ENCODE assay signal across 18 cellular contexts in genomic region chr7:24750441-24751055, GRCh38. TPM values are rescaled to one million over a fixed set of nuclear protein-coding genes. Genes with fewer than 3 reads are reported as not detected.
DNase-seq lines count a peak whose midpoint lies in the region; ATAC-seq and TF ChIP-seq lines count a peak whose summit lies in the region.
"Had no signal": no experiment of that assay in that cellular context is flagged by ENCODE, and none has a peak within 500 bp of the region (broad histone marks: within the 10 kb centered on the region; RNA-seq: fewer than 3 reads in every experiment).

No MANE protein-coding gene starts in this region.

- 100% methylated on average over 1 of the region's 3 CpGs; no CpG with 5 or more reads in 1 of the 2 experiments for WGBS in IMR-90 (ENCODE audit: extremely low coverage in 2 of 2, insufficient read length in 1 of 2), 2 experiments
- whole genome bisulfite sequencing in trophoblast cell (ENCODE audit: extremely low coverage, insufficient coverage, insufficient read length), result no CpG with 5 or more reads among the region's 3 CpGs

- CTCF ChIA-PET in IMR-90 (lab: Yijun Ruan, JAX), result no interaction called here

- no peak overlapping the region for H4K5ac ChIP-seq in IMR-90 (ENCODE audit: low read depth, low read length)

- H3K4ac ChIP-seq in IMR-90 (ENCODE audit: low read depth, low read length) (peak overlapping the region; percentile 19; the same call in 1 of the 2 replicates), trophoblast cell (ENCODE audit: low read depth, low read length) (no peak overlapping the region)

- H2AK9ac ChIP-seq in IMR-90 (replicated peaks; ENCODE audit: low read depth, low read length, poor library complexity), result no peak overlapping the region

- H3K18ac ChIP-seq in IMR-90 (ENCODE audit: low read depth, low read length), result no peak overlapping the region
- no peak overlapping the region for H3K18ac ChIP-seq in trophoblast cell (ENCODE audit: low read length)

- no peak for TF ChIP-seq RAD21 in IMR-90 (IDR thresholded peaks at IDR 0.05; ENCODE audit: low read length)

- no peaks in the 10 kb centered on the region for H3K79me2 ChIP-seq in trophoblast cell (ENCODE audit: control insufficient read depth, insufficient read depth, low read length, poor library complexity)

- H2BK12ac ChIP-seq in trophoblast cell (ENCODE audit: low read length), result no peak overlapping the region

- H3K9ac ChIP-seq in IMR-90 (ENCODE audit: low read depth, low read length) (no peak overlapping the region), trophoblast cell (ENCODE audit: low read length) (no peak overlapping the region)
- H3K9ac ChIP-seq: BLaER1 treated with 17β-estradiol and CSF1 and Interleukin-3, amounts not matched to agents 10 nM and 100 nM; KMS-11 had no signal

- intact Hi-C loops in IMR-90 (cut with micrococcal nuclease), result no loop called here

- H3K4me2 ChIP-seq in IMR-90 (ENCODE audit: low read depth, low read length) (no peak overlapping the region), trophoblast cell (ENCODE audit: low read length) (no peak overlapping the region)
- H3K4me2 ChIP-seq: BLaER1 treated with 17β-estradiol and CSF1 and Interleukin-3, amounts not matched to agents 10 nM and 100 nM; KMS-11 had no signal

- H3K36me3 ChIP-seq in IMR-90 (ENCODE audit: control insufficient read depth, insufficient read depth, low read length) (peaks cover 12% of the 10 kb centered on the region), trophoblast cell (ENCODE audit: control insufficient read depth in 1 of 2, insufficient read depth in 2 of 2, low read length in 2 of 2) (peaks cover 3 to 4% of the 10 kb centered on the region in 2 experiments)
- H3K36me3 ChIP-seq: BLaER1 treated with 17β-estradiol and CSF1 and Interleukin-3, amounts not matched to agents 10 nM and 100 nM had no signal

- H4K91ac ChIP-seq in IMR-90 (ENCODE audit: insufficient read depth, low read depth, low read length), result no peak overlapping the region
- H4K91ac ChIP-seq in trophoblast cell (ENCODE audit: low read depth, low read length), result peak overlapping the region; percentile 21

- peaks cover 43 to 76% of the 10 kb centered on the region in 2 experiments for H3K79me1 ChIP-seq in IMR-90 (ENCODE audit: low read depth in 1 of 2, low read length in 2 of 2)
- peaks cover 2% of the 10 kb centered on the region for H3K79me1 ChIP-seq in trophoblast cell (ENCODE audit: low read length)

- ATAC-seq in IMR-90 (ENCODE audit: low read depth), result no peak
- no peak for ATAC-seq in GM18870 (IDR thresholded peaks at IDR 0.05; ENCODE audit: unreplicated experiment)

- H3K27me3 ChIP-seq in IMR-90 (ENCODE audit: control insufficient read depth, insufficient read depth, low read length) (no peaks in the 10 kb centered on the region), trophoblast cell (ENCODE audit: insufficient read depth, low read length) (no peaks in the 10 kb centered on the region)

- peak overlapping the region; percentile 49 for H2BK5ac ChIP-seq in IMR-90 (ENCODE audit: low read depth, low read length, poor library complexity, severe bottlenecking)
- no peak overlapping the region for H2BK5ac ChIP-seq in trophoblast cell (ENCODE audit: low read depth, low read length, poor library complexity)

- H3K14ac ChIP-seq in IMR-90 (replicated peaks; ENCODE audit: low read depth, low read length) (no peak overlapping the region), trophoblast cell (ENCODE audit: low read length) (no peak overlapping the region)

- no peak overlapping the region for H3K27ac ChIP-seq in IMR-90 (ENCODE audit: insufficient read depth, low read length)
- H3K27ac ChIP-seq in trophoblast cell (ENCODE audit: low read depth, low read length), result no peak overlapping the region
- H3K27ac ChIP-seq: BLaER1 treated with 17β-estradiol and CSF1 and Interleukin-3, amounts not matched to agents 10 nM and 100 nM; KMS-11 had no signal

- dilution Hi-C loops in IMR-90 (cut with HindIII; ENCODE audit: low sequenced_read_pairs, unreplicated experiment), result no loop called here

- TF ChIP-seq CTCF in IMR-90 (conservative IDR thresholded peaks at IDR 0.05; ENCODE audit: low read depth, low read length) (no peak), choroid plexus epithelial cell (conservative IDR thresholded peaks at IDR 0.05; ENCODE audit: low read depth, low read length) (no peak)

- H4K8ac ChIP-seq in IMR-90 (ENCODE audit: low read depth in 2 of 2, low read length in 2 of 2), result no peak overlapping the region
- H4K8ac ChIP-seq in trophoblast cell (ENCODE audit: low read depth, low read length), result no peak overlapping the region

- peaks cover 24% of the 10 kb centered on the region for H3K9me1 ChIP-seq in IMR-90 (ENCODE audit: insufficient read depth, low read length)

- no peak for TF ChIP-seq POLR2A in IMR-90 (IDR thresholded peaks at IDR 0.05; ENCODE audit: low read depth, low read length)

- no peak overlapping the region for H2BK20ac ChIP-seq in IMR-90 (ENCODE audit: low read depth, low read length)

- H4K12ac ChIP-seq in trophoblast cell (ENCODE audit: low read depth, low read length), result no peak overlapping the region

- H3K56ac ChIP-seq in IMR-90 (ENCODE audit: extremely low read depth, insufficient read depth, low read length), result no peak overlapping the region

- peak; percentile 70 for DNase-seq in COLO829 (ENCODE audit: low spot score)
- peak; percentile 33 for DNase-seq in IMR-90
- peak; percentile 48 for DNase-seq in choroid plexus epithelial cell (ENCODE audit: low read depth)
- DNase-seq in trophoblast cell, result peak; percentile 37 to 64
- DNase-seq in NOMO-1 treated with dmso at 0.1 percent for 144 hours (lab: John Stamatoyannopoulos, UW; ENCODE audit: unreplicated experiment), result no peak
- DNase-seq in NCI-H1694 treated with DMSO at 0.1 percent for 48 hours (lab: John Stamatoyannopoulos, UW), result no peak
- DNase-seq: AML-193; CD4-positive, alpha-beta memory T cell; DMS 273 treated with DMSO at 0.1 percent for 48 hours; DMS79; MM.1S; NCI-H2029 treated with DMSO at 0.1 percent for 48 hours; NCI-H2227 treated with DMSO at 0.1 percent for 48 hours; NCI-H510A; NCI-H69 had no signal

- H3K4me1 ChIP-seq in IMR-90 (ENCODE audit: control insufficient read depth, insufficient read depth, low read length) (peaks cover 19% of the 10 kb centered on the region), trophoblast cell (ENCODE audit: control insufficient read depth in 1 of 2, insufficient read depth in 2 of 2, low read length in 2 of 2) (peaks cover 7 to 11% of the 10 kb centered on the region in 2 experiments)

- BruUV-seq in IMR-90 (replicated peaks; lab: Mats Ljungman, UMichigan), result no TSS peak

- no peak overlapping the region for H3K4me3 ChIP-seq in IMR-90 (ENCODE audit: insufficient read depth, low read depth, low read length)
- no peak overlapping the region for H3K4me3 ChIP-seq in choroid plexus epithelial cell (ENCODE audit: low read depth, low read length)
- no peak overlapping the region for H3K4me3 ChIP-seq in trophoblast cell (ENCODE audit: low read depth, low read length)
- H3K4me3 ChIP-seq: BLaER1 treated with 17β-estradiol and CSF1 and Interleukin-3, amounts not matched to agents 10 nM and 100 nM had no signal

- H2BK120ac ChIP-seq in IMR-90 (ENCODE audit: low read depth, low read length), result no peak overlapping the region
- no peak overlapping the region for H2BK120ac ChIP-seq in trophoblast cell (ENCODE audit: insufficient read depth, low read length, poor library complexity)

- H3K9me3 ChIP-seq in IMR-90 (ENCODE audit: control insufficient read depth, insufficient read depth, low read length) (no peaks in the 10 kb centered on the region), trophoblast cell (ENCODE audit: insufficient read depth, low read depth, low read length) (no peaks in the 10 kb centered on the region)
- H3K9me3 ChIP-seq: BLaER1 treated with 17β-estradiol and CSF1 and Interleukin-3, amounts not matched to agents 10 nM and 100 nM had no signal

- H3K23ac ChIP-seq in IMR-90 (ENCODE audit: low read depth, low read length) (no peak overlapping the region), trophoblast cell (ENCODE audit: low read length) (no peak overlapping the region)

- POLR2A ChIA-PET in IMR-90 (lab: Charles Lee; ENCODE audit: unreplicated experiment), result interaction anchor here (1.7 kb wide), 1 partner anchor 8 kb away, joined by 4 read pairs; no protein-coding TSS in a partner anchor

- no peaks in the 10 kb centered on the region for H4K20me1 ChIP-seq in IMR-90 (ENCODE audit: insufficient read depth, low read length)
- H4K20me1 ChIP-seq: BLaER1 treated with 17β-estradiol and CSF1 and Interleukin-3, amounts not matched to agents 10 nM and 100 nM had no signal

- in situ Hi-C loops in IMR-90 (cut with MboI; ENCODE audit: low sequenced_read_pairs), result no loop called here

- H2BK15ac ChIP-seq in IMR-90 (ENCODE audit: low read depth, low read length), result no peak overlapping the region

- H2AFZ ChIP-seq in IMR-90 (replicated peaks; ENCODE audit: low read length, poor library complexity) (no peak overlapping the region), trophoblast cell (ENCODE audit: insufficient read depth, low read length, poor library complexity) (no peak overlapping the region)

- H2AK5ac ChIP-seq in IMR-90 (ENCODE audit: low read depth, low read length) (no peak overlapping the region), trophoblast cell (ENCODE audit: low read length) (no peak overlapping the region)

TF ChIP-seq in IMR-90, 13 proteins besides CTCF, POLR2A, EP300 and RAD21 (continues in another document):
- no peak for TF ChIP-seq USF2 (IDR thresholded peaks at IDR 0.05; ENCODE audit: low read depth, low read length)
- TF ChIP-seq FOS (IDR thresholded peaks at IDR 0.05; ENCODE audit: low read depth, low read length), result no peak
- no peak for TF ChIP-seq ELK1 (IDR thresholded peaks at IDR 0.05; ENCODE audit: borderline replicate concordance, low read depth, low read length)

RNA-seq across cellular contexts. Expression of gene GSDME, which starts 6.7 kb away (rescaled TPM):
- total RNA-seq in IMR-90 (2012; rRNA removed), result 78.7 and 88.3 TPM in 2 replicates
- 71.5 and 75.2 TPM in 2 replicates for polyA plus RNA-seq in IMR-90 (2012; rRNA removed)
- 49.6 and 55.2 TPM in 2 replicates for polyA plus RNA-seq in IMR-90 (2012; cell fraction: cytosol; rRNA removed)
- 50.0 and 117 TPM in 2 replicates for polyA plus RNA-seq in IMR-90 (2012; cell fraction: nucleus; rRNA removed; ENCODE audit: low replicate concordance)
- polyA plus RNA-seq in trophoblast cell (2013), result 22.7 and 23.9 TPM in 2 replicates

Comparison
In these comparisons a context has a peak if more than half of its experiments do, and no peak if none do; other contexts are left out.
1. DNase-seq: peak in COLO829 (single experiment), IMR-90 (single experiment), choroid plexus epithelial cell (single experiment) and trophoblast cell (2 of 2); none in NOMO-1 treated with dmso at 0.1 percent for 144 hours (single experiment) and NCI-H1694 treated with DMSO at 0.1 percent for 48 hours (single experiment).